1 cellular context compared by ENCODE assay signal in the genomic region with DNA sequence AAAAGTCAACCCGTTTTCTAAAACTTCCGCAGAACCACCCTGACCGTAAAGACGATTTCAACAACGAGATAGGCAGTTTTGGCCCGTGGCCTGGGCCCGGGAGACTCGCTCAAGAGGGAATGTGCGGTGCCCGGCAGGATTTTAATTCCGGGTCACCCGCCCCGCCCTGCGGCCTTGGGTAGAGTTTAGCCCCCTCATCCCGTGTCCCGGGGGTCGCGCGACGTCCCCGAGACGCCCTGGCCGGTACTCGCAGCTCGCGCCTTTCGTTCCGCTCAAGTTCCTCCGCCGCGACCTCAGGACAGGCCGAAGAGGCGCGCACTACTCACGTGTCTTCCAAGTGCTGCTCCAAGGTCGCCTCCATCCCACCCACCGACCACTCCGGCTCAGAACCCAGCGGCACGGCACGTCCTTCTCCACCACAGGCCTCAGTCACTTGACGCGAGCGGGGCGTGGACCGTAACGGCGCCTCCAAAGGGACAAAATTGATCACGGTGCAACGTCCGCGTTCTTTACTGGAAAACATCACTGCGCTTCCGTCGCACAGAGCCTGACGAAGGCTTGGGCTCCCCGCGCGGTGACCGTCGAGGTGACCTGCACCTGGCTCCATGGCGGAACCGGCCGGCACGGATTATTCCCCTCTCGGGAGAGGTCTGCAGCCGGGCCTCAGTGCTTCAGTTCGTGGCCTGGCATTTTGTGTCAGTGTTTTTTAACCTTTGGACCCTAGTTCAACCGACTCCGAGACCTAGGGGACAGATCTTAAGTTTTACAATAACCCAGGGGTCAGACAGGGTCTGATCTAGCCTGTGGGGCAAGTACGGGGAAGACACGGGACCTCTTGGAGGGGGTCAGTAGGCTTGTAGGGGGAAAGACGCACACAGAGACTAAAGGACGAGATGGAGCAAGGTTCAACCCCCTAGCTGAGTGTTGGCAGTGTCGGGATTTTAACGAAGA.
TF ChIP-seq lines count a peak whose summit lies in the region.

A gene (minus strand): TSS at position 435 of the 951 bp plus-strand sequence. CDS start 74 bp downstream, at position 361.

TF ChIP-seq in HepG2, 621 proteins besides CTCF, POLR2A, EP300 and RAD21 (continued from another document and continues in another):
- TF ChIP-seq, protein P1, sequence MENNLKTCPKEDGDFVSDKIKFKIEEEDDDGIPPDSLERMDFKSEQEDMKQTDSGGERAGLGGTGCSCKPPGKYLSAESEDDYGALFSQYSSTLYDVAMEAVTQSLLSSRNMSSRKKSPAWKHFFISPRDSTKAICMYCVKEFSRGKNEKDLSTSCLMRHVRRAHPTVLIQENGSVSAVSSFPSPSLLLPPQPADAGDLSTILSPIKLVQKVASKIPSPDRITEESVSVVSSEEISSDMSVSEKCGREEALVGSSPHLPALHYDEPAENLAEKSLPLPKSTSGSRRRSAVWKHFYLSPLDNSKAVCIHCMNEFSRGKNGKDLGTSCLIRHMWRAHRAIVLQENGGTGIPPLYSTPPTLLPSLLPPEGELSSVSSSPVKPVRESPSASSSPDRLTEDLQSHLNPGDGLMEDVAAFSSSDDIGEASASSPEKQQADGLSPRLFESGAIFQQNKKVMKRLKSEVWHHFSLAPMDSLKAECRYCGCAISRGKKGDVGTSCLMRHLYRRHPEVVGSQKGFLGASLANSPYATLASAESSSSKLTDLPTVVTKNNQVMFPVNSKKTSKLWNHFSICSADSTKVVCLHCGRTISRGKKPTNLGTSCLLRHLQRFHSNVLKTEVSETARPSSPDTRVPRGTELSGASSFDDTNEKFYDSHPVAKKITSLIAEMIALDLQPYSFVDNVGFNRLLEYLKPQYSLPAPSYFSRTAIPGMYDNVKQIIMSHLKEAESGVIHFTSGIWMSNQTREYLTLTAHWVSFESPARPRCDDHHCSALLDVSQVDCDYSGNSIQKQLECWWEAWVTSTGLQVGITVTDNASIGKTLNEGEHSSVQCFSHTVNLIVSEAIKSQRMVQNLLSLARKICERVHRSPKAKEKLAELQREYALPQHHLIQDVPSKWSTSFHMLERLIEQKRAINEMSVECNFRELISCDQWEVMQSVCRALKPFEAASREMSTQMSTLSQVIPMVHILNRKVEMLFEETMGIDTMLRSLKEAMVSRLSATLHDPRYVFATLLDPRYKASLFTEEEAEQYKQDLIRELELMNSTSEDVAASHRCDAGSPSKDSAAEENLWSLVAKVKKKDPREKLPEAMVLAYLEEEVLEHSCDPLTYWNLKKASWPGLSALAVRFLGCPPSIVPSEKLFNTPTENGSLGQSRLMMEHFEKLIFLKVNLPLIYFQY (CRISPR knock-in tag; IDR thresholded peaks at IDR 0.05; ENCODE audit: borderline replicate concordance) = 0 out of 2 replicates have a peak, but pooled peaks have one; percentile 51
- TF ChIP-seq ZKSCAN1 (IDR thresholded peaks at IDR 0.05; ENCODE audit: low read length) (0 out of 2 replicates have a peak, but pooled peaks have one; percentile 38), TBX2 (CRISPR knock-in tag; IDR thresholded peaks at IDR 0.05; ENCODE audit: borderline replicate concordance) (peak; percentile 96), ZNF83 (CRISPR knock-in tag; IDR thresholded peaks at IDR 0.05; ENCODE audit: borderline replicate concordance) (no peak; the same call in 1 of the 2 replicates), NFKB2 (CRISPR knock-in tag; IDR thresholded peaks at IDR 0.05; ENCODE audit: borderline replicate concordance) (peak; percentile 97; the same call in 1 of the 2 replicates), ZMYM3 (CRISPR knock-in tag; IDR thresholded peaks at IDR 0.05) (peak; percentile 86), ATF7 (IDR thresholded peaks at IDR 0.05) (no peak), ATF7 (CRISPR knock-in tag; IDR thresholded peaks at IDR 0.05) (peak; percentile 87), RFXANK (CRISPR knock-in tag; IDR thresholded peaks at IDR 0.05) (peak; percentile 39; the same call in 1 of the 2 replicates), HNRNPK (IDR thresholded peaks at IDR 0.05; ENCODE audit: low read depth, low read length, poor library complexity, severe bottlenecking) (no peak), ZBTB3 (CRISPR knock-in tag; IDR thresholded peaks at IDR 0.05; ENCODE audit: borderline replicate concordance, low read depth) (peak; percentile 85; the same call in 1 of the 2 replicates), SOX5 (CRISPR knock-in tag; IDR thresholded peaks at IDR 0.05; ENCODE audit: borderline replicate concordance) (peak; percentile 58; the same call in 1 of the 2 replicates), ZNF274 (CRISPR knock-in tag; IDR thresholded peaks at IDR 0.05) (peak; percentile 91), ZNF558 (CRISPR knock-in tag; IDR thresholded peaks at IDR 0.05; ENCODE audit: borderline replicate concordance) (no peak), ZNF547 (CRISPR knock-in tag; IDR thresholded peaks at IDR 0.05) (peak; percentile 95; the same call in 1 of the 2 replicates), SNAPC2 (CRISPR knock-in tag; IDR thresholded peaks at IDR 0.05) (peak; percentile 50; the same call in 1 of the 2 replicates), SRSF4 (IDR thresholded peaks at IDR 0.05; ENCODE audit: low read depth, low read length, poor library complexity, severe bottlenecking) (no peak), ZNF34 (CRISPR knock-in tag; IDR thresholded peaks at IDR 0.05; ENCODE audit: borderline replicate concordance) (peak; percentile 90; the same call in 1 of the 2 replicates), NBN (conservative IDR thresholded peaks at IDR 0.05) (no peak), SALL1 (CRISPR knock-in tag; IDR thresholded peaks at IDR 0.05) (peak; percentile 92), RARG (CRISPR knock-in tag; IDR thresholded peaks at IDR 0.05; ENCODE audit: low read depth) (no peak), EEA1 (CRISPR knock-in tag; IDR thresholded peaks at IDR 0.05; ENCODE audit: borderline replicate concordance) (peak; percentile 50; the same call in 1 of the 2 replicates)
- TF ChIP-seq, protein P2, sequence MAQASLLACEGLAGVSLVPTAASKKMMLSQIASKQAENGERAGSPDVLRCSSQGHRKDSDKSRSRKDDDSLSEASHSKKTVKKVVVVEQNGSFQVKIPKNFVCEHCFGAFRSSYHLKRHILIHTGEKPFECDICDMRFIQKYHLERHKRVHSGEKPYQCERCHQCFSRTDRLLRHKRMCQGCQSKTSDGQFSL (CRISPR knock-in tag; IDR thresholded peaks at IDR 0.05) = 0 out of 2 replicates have a peak, but pooled peaks have one; percentile 1
- TF ChIP-seq, protein P3, sequence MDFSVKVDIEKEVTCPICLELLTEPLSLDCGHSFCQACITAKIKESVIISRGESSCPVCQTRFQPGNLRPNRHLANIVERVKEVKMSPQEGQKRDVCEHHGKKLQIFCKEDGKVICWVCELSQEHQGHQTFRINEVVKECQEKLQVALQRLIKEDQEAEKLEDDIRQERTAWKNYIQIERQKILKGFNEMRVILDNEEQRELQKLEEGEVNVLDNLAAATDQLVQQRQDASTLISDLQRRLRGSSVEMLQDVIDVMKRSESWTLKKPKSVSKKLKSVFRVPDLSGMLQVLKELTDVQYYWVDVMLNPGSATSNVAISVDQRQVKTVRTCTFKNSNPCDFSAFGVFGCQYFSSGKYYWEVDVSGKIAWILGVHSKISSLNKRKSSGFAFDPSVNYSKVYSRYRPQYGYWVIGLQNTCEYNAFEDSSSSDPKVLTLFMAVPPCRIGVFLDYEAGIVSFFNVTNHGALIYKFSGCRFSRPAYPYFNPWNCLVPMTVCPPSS (IDR thresholded peaks at IDR 0.05) = no peak
- TF ChIP-seq, protein P4, sequence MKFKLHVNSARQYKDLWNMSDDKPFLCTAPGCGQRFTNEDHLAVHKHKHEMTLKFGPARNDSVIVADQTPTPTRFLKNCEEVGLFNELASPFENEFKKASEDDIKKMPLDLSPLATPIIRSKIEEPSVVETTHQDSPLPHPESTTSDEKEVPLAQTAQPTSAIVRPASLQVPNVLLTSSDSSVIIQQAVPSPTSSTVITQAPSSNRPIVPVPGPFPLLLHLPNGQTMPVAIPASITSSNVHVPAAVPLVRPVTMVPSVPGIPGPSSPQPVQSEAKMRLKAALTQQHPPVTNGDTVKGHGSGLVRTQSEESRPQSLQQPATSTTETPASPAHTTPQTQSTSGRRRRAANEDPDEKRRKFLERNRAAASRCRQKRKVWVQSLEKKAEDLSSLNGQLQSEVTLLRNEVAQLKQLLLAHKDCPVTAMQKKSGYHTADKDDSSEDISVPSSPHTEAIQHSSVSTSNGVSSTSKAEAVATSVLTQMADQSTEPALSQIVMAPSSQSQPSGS (CRISPR knock-in tag; IDR thresholded peaks at IDR 0.05) = peak; percentile 83
- TF ChIP-seq, protein P5, sequence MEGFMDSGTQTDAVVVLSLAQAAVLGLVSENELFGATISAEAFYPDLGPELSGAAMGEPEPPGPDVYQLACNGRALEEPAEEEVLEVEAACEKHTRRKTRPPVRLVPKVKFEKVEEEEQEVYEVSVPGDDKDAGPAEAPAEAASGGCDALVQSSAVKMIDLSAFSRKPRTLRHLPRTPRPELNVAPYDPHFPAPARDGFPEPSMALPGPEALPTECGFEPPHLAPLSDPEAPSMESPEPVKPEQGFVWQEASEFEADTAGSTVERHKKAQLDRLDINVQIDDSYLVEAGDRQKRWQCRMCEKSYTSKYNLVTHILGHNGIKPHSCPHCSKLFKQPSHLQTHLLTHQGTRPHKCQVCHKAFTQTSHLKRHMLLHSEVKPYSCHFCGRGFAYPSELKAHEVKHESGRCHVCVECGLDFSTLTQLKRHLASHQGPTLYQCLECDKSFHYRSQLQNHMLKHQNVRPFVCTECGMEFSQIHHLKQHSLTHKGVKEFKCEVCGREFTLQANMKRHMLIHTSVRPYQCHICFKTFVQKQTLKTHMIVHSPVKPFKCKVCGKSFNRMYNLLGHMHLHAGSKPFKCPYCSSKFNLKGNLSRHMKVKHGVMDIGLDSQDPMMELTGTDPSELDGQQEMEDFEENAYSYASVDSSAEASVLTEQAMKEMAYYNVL (CRISPR knock-in tag; IDR thresholded peaks at IDR 0.05; ENCODE audit: borderline replicate concordance) = no peak
- TF ChIP-seq, protein P6, sequence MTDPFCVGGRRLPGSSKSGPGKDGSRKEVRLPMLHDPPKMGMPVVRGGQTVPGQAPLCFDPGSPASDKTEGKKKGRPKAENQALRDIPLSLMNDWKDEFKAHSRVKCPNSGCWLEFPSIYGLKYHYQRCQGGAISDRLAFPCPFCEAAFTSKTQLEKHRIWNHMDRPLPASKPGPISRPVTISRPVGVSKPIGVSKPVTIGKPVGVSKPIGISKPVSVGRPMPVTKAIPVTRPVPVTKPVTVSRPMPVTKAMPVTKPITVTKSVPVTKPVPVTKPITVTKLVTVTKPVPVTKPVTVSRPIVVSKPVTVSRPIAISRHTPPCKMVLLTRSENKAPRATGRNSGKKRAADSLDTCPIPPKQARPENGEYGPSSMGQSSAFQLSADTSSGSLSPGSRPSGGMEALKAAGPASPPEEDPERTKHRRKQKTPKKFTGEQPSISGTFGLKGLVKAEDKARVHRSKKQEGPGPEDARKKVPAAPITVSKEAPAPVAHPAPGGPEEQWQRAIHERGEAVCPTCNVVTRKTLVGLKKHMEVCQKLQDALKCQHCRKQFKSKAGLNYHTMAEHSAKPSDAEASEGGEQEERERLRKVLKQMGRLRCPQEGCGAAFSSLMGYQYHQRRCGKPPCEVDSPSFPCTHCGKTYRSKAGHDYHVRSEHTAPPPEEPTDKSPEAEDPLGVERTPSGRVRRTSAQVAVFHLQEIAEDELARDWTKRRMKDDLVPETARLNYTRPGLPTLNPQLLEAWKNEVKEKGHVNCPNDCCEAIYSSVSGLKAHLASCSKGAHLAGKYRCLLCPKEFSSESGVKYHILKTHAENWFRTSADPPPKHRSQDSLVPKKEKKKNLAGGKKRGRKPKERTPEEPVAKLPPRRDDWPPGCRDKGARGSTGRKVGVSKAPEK (CRISPR knock-in tag; IDR thresholded peaks at IDR 0.05; ENCODE audit: borderline replicate concordance) = no peak
- TF ChIP-seq, protein P7, sequence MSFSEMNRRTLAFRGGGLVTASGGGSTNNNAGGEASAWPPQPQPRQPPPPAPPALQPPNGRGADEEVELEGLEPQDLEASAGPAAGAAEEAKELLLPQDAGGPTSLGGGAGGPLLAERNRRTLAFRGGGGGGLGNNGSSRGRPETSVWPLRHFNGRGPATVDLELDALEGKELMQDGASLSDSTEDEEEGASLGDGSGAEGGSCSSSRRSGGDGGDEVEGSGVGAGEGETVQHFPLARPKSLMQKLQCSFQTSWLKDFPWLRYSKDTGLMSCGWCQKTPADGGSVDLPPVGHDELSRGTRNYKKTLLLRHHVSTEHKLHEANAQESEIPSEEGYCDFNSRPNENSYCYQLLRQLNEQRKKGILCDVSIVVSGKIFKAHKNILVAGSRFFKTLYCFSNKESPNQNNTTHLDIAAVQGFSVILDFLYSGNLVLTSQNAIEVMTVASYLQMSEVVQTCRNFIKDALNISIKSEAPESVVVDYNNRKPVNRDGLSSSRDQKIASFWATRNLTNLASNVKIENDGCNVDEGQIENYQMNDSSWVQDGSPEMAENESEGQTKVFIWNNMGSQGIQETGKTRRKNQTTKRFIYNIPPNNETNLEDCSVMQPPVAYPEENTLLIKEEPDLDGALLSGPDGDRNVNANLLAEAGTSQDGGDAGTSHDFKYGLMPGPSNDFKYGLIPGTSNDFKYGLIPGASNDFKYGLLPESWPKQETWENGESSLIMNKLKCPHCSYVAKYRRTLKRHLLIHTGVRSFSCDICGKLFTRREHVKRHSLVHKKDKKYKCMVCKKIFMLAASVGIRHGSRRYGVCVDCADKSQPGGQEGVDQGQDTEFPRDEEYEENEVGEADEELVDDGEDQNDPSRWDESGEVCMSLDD (CRISPR knock-in tag; IDR thresholded peaks at IDR 0.05; ENCODE audit: borderline replicate concordance) = peak; percentile 66; the same call in 1 of the 2 replicates
- TF ChIP-seq, protein P8, sequence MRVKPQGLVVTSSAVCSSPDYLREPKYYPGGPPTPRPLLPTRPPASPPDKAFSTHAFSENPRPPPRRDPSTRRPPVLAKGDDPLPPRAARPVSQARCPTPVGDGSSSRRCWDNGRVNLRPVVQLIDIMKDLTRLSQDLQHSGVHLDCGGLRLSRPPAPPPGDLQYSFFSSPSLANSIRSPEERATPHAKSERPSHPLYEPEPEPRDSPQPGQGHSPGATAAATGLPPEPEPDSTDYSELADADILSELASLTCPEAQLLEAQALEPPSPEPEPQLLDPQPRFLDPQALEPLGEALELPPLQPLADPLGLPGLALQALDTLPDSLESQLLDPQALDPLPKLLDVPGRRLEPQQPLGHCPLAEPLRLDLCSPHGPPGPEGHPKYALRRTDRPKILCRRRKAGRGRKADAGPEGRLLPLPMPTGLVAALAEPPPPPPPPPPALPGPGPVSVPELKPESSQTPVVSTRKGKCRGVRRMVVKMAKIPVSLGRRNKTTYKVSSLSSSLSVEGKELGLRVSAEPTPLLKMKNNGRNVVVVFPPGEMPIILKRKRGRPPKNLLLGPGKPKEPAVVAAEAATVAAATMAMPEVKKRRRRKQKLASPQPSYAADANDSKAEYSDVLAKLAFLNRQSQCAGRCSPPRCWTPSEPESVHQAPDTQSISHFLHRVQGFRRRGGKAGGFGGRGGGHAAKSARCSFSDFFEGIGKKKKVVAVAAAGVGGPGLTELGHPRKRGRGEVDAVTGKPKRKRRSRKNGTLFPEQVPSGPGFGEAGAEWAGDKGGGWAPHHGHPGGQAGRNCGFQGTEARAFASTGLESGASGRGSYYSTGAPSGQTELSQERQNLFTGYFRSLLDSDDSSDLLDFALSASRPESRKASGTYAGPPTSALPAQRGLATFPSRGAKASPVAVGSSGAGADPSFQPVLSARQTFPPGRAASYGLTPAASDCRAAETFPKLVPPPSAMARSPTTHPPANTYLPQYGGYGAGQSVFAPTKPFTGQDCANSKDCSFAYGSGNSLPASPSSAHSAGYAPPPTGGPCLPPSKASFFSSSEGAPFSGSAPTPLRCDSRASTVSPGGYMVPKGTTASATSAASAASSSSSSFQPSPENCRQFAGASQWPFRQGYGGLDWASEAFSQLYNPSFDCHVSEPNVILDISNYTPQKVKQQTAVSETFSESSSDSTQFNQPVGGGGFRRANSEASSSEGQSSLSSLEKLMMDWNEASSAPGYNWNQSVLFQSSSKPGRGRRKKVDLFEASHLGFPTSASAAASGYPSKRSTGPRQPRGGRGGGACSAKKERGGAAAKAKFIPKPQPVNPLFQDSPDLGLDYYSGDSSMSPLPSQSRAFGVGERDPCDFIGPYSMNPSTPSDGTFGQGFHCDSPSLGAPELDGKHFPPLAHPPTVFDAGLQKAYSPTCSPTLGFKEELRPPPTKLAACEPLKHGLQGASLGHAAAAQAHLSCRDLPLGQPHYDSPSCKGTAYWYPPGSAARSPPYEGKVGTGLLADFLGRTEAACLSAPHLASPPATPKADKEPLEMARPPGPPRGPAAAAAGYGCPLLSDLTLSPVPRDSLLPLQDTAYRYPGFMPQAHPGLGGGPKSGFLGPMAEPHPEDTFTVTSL (CRISPR knock-in tag; IDR thresholded peaks at IDR 0.05; ENCODE audit: borderline replicate concordance) = no peak
